In the genomic region with DNA sequence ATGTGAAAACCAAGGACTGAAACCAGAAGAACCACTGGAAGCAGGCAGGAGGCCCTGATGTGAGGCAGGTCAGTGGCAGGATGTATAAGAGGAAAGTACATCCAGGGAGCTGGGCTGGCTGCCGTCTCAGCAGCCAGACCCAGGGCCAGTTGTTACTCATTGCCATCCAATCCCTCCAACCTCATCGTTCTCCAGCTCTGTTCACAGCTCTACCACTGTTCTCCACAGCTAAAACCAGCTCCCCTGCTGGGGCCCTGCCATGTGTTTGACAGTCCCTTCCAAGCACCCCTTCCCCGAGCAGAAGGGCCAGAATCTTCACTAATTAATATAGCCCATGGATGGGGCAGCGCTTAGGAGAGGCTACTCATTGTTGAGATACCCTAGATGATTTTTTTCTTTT, we compare ENCODE assay signal across 1 cellular context.
TF ChIP-seq lines count a peak whose summit lies in the region.

No MANE protein-coding gene starts in this region.

TF ChIP-seq in HEK293, 187 proteins besides CTCF, POLR2A, EP300 and RAD21 (continued from another document):
- TF ChIP-seq ZNF585B (tag by site-specific recombination; IDR thresholded peaks at IDR 0.05) (no peak), ZNF571 (tag by site-specific recombination; IDR thresholded peaks at IDR 0.05) (no peak)
